ENCODE assay signal across 8 cellular contexts in genomic region chrX:44872817-44873414, GRCh38. TPM values are rescaled to one million over a fixed set of nuclear protein-coding genes. Genes with fewer than 3 reads are reported as not detected.
A peak's percentile ranks its signal among the peaks of the same experiment; 100 is the strongest.
DNase-seq lines count a peak whose midpoint lies in the region; TF ChIP-seq lines count a peak whose summit lies in the region.

Gene KDM6A, plus strand, starts transcription at chrX:44873188. Its CDS starts 364 bp downstream, at chrX:44873552.

- H4K20me1 ChIP-seq in H9 (ENCODE audit: control insufficient read depth, insufficient read depth, insufficient read length) (no peaks in the 10 kb centered on the region), neural cell (ENCODE audit: insufficient read depth) (no peaks in the 10 kb centered on the region)

- H3K27me3 Mint-ChIP-seq in H9 (ENCODE audit: low read depth): no peaks in the 10 kb centered on the region

- no peak within 1 kb of the TSS for H2AFZ ChIP-seq in H9 (ENCODE audit: low read length)
- H2AFZ ChIP-seq in neural cell (ENCODE audit: low read depth, low read length): peak within 1 kb of the TSS; percentile 27

- H3K27ac ChIP-seq in H9 (ENCODE audit: insufficient read length, low read depth, low read length): peak within 1 kb of the TSS; percentile 26
- peak within 1 kb of the TSS; percentile 90 for H3K27ac ChIP-seq in neural cell (ENCODE audit: low read length)
- peak within 1 kb of the TSS; percentile 97 to 100 (median 100) for H3K27ac ChIP-seq in stomach

- H2BK20ac ChIP-seq in H9 (ENCODE audit: low read depth, low read length, poor library complexity, severe bottlenecking): no peak within 1 kb of the TSS

- H3K27ac Mint-ChIP-seq in H9: peak within 1 kb of the TSS; percentile 93 to 98 (median 96)

- no CpG with 5 or more reads among the region's 61 CpGs for WGBS in H9 (ENCODE audit: extremely low coverage, insufficient read length, low lambda C conversion rate)
- 0 to 3% (median 1%) methylated on average over 6 to 60 of the region's 61 CpGs; no CpG with 5 or more reads in 1 of the 5 donors for whole genome bisulfite sequencing in stomach, 5 donors

- no peak within 1 kb of the TSS for H3T11ph ChIP-seq in H9 (ENCODE audit: low read length)

- peak within 1 kb of the TSS; percentile 37 for H3K18ac ChIP-seq in H9 (ENCODE audit: insufficient read length, low read depth, low read length)

- no peak within 1 kb of the TSS for H2BK15ac ChIP-seq in H9 (ENCODE audit: low read depth, low read length)

- H3K9ac ChIP-seq in H9 (ENCODE audit: extremely low read depth, insufficient read length, low read length) (peak within 1 kb of the TSS; percentile 94), neural cell (ENCODE audit: low read length) (peak within 1 kb of the TSS; percentile 87)

- H3K36me3 ChIP-seq in MG63: no peaks in the 10 kb centered on the region
- H3K36me3 ChIP-seq in neural cell (ENCODE audit: insufficient read depth, low read length): no peaks in the 10 kb centered on the region
- H3K36me3 ChIP-seq in stomach: no peaks in the 10 kb centered on the region

- H3K27me3 ChIP-seq in H9 (ENCODE audit: insufficient read depth, low read length) (no peaks in the 10 kb centered on the region), MG63 (no peaks in the 10 kb centered on the region), neural cell (ENCODE audit: insufficient read depth, low read depth, low read length) (no peaks in the 10 kb centered on the region), stomach (no peaks in the 10 kb centered on the region)

- H3K4me1 Mint-ChIP-seq in H9: peaks cover 4 to 12% of the 10 kb centered on the region in 2 experiments

- TF ChIP-seq EP300 in neural cell (conservative IDR thresholded peaks at IDR 0.05; ENCODE audit: poor library complexity, severe bottlenecking): no peak
- no peak for TF ChIP-seq EP300 in stomach (IDR thresholded peaks at IDR 0.05)

- H3K23ac ChIP-seq in H9 (ENCODE audit: insufficient read length, low read depth, low read length): no peak within 1 kb of the TSS

- H3K4me3 Mint-ChIP-seq in H9: peak within 1 kb of the TSS; percentile 86 to 95

- peak within 1 kb of the TSS; percentile 90 for H3K4me2 ChIP-seq in H9 (ENCODE audit: insufficient read depth, insufficient read length, low read length)
- peak within 1 kb of the TSS; percentile 44 for H3K4me2 ChIP-seq in neural cell (ENCODE audit: low read length)

- H3K79me2 ChIP-seq in H9 (ENCODE audit: insufficient read depth, low read length): peaks cover 7% of the 10 kb centered on the region; the same call in 1 of the 2 replicates
- H3K79me2 ChIP-seq in neural cell (replicated peaks; ENCODE audit: insufficient read depth, low read length): peaks cover 40% of the 10 kb centered on the region

- H3K9me3 Mint-ChIP-seq in H9: peaks cover 38 to 54% of the 10 kb centered on the region in 2 experiments

- no peak within 1 kb of the TSS for H2BK5ac ChIP-seq in H9 (ENCODE audit: insufficient read length, low read length)

- H3K9me2 ChIP-seq in neural cell (ENCODE audit: insufficient read depth, low read length): no peaks in the 10 kb centered on the region

- intact Hi-C loops in stomach (cut with DNase I; ENCODE audit: low total_unique reads): no loop called here

- no peak within 1 kb of the TSS for H4K5ac ChIP-seq in H9 (ENCODE audit: insufficient read length, low read depth, low read length)

- H2BK120ac ChIP-seq in H9 (ENCODE audit: low read depth, low read length, poor library complexity, severe bottlenecking): no peak within 1 kb of the TSS

- no peaks in the 10 kb centered on the region for H3K79me1 ChIP-seq in H9 (ENCODE audit: insufficient read depth, low read depth, low read length, poor library complexity, severe bottlenecking)

- H4K91ac ChIP-seq in H9 (ENCODE audit: insufficient read length, low read depth, low read length): peak within 1 kb of the TSS; percentile 55

- peaks cover 11% of the 10 kb centered on the region for H3K9me3 ChIP-seq in H9 (ENCODE audit: control insufficient read depth, low read depth, low read length)
- no peaks in the 10 kb centered on the region for H3K9me3 ChIP-seq in MG63
- no peaks in the 10 kb centered on the region for H3K9me3 ChIP-seq in neural cell (ENCODE audit: low read length)
- H3K9me3 ChIP-seq in stomach: no peaks in the 10 kb centered on the region

- no peaks in the 10 kb centered on the region for H3K23me2 ChIP-seq in H9 (ENCODE audit: insufficient read length, low read depth, low read length, poor library complexity, severe bottlenecking)

- H3K14ac ChIP-seq in H9 (ENCODE audit: insufficient read depth, low read length): peak within 1 kb of the TSS; percentile 44

- no peak within 1 kb of the TSS for H2AK5ac ChIP-seq in H9 (ENCODE audit: insufficient read length, low read length)

- H3K4me3 ChIP-seq in MG63 (peak within 1 kb of the TSS; percentile 75), fibroblast of villous mesenchyme (ENCODE audit: low read depth, low read length) (peak within 1 kb of the TSS; percentile 84), neural cell (ENCODE audit: low read length) (peak within 1 kb of the TSS; percentile 85), stomach (peak within 1 kb of the TSS; percentile 70 to 99 (median 82))

- peak in 1 of 4 donors; percentile 18 for TF ChIP-seq POLR2A in stomach (IDR thresholded peaks at IDR 0.05)

- H3K4me1 ChIP-seq in H9 (ENCODE audit: insufficient read depth, low read length) (no peaks in the 10 kb centered on the region), stomach (peaks cover 0 to 46% (median 22%) of the 10 kb centered on the region in 4 donors)

- no peak within 1 kb of the TSS for H2BK12ac ChIP-seq in H9 (ENCODE audit: insufficient read length, low read depth, low read length)

- no peaks in the 10 kb centered on the region for H3F3A ChIP-seq in neural cell (ENCODE audit: insufficient read depth, low read length, poor library complexity, severe bottlenecking)

- H4K8ac ChIP-seq in H9 (replicated peaks; ENCODE audit: insufficient read length, low read depth, low read length): no peak within 1 kb of the TSS

- no peak for TF ChIP-seq CTCF in H9 (conservative IDR thresholded peaks at IDR 0.05)
- TF ChIP-seq CTCF in fibroblast of villous mesenchyme (IDR thresholded peaks at IDR 0.05; ENCODE audit: insufficient read depth, low read depth, low read length): no peak
- TF ChIP-seq CTCF in neural cell (IDR thresholded peaks at IDR 0.05; ENCODE audit: poor library complexity, severe bottlenecking): no peak
- no peak for TF ChIP-seq CTCF in stomach (IDR thresholded peaks at IDR 0.05)

- no peak within 1 kb of the TSS; the same call in none of the 2 replicates for H3K4ac ChIP-seq in H9 (ENCODE audit: low read depth, low read length)

- DNase-seq in ELR (ENCODE audit: low read depth): peak; percentile 90
- peak; percentile 98 for DNase-seq in H9
- peak; percentile 95 for DNase-seq in MG63
- DNase-seq in SIG-M5 (lab: John Stamatoyannopoulos, UW): peak; percentile 59
- peak; percentile 99 for DNase-seq in activated gamma-delta T cell treated with Interleukin-2 at 50 U/mL for 16 hours
- peak; percentile 97 for DNase-seq in fibroblast of villous mesenchyme (ENCODE audit: low read depth)
- peak; percentile 100 for DNase-seq in stomach

- no peak for TF ChIP-seq RAD21 in neural cell (conservative IDR thresholded peaks at IDR 0.05)

- H3K56ac ChIP-seq in H9 (ENCODE audit: insufficient read length, low read depth, low read length): no peak within 1 kb of the TSS

- H3K36me3 Mint-ChIP-seq in H9 (ENCODE audit: insufficient read depth in 1 of 3, low read depth in 3 of 3): peaks cover 4 to 10% (median 9%) of the 10 kb centered on the region in 3 experiments

TF ChIP-seq in neural cell, 6 proteins besides CTCF, POLR2A, EP300 and RAD21:
- no peak for TF ChIP-seq REST (IDR thresholded peaks at IDR 0.05; ENCODE audit: borderline replicate concordance)
- peak; percentile 46 for TF ChIP-seq TAF1 (IDR thresholded peaks at IDR 0.05; ENCODE audit: low read depth)
- no peak for TF ChIP-seq SMC3 (conservative IDR thresholded peaks at IDR 0.05; ENCODE audit: poor library complexity)
- no peak for TF ChIP-seq MXI1 (conservative IDR thresholded peaks at IDR 0.05; ENCODE audit: poor library complexity, severe bottlenecking)
- TF ChIP-seq POLR2AphosphoS5 (IDR thresholded peaks at IDR 0.05): peak; percentile 78
- no peak for TF ChIP-seq EZH2 (IDR thresholded peaks at IDR 0.05; ENCODE audit: borderline replicate concordance, insufficient read depth, low read length, poor library complexity, severe bottlenecking)

RNA-seq across cellular contexts. Expression of gene KDM6A, which starts in this region (rescaled TPM):
- total RNA-seq in H9 (2021) (41.1 and 42.8 TPM in 2 replicates), fibroblast of villous mesenchyme (24.2 and 27.6 TPM in 2 replicates), stomach (100 to 1,000 TPM in 1 of 5 donors, 10 to 100 TPM in 4; 40.6 to 105 (median 56.6) TPM)
- total RNA-seq in MG63 (2014; rRNA removed; shearing (Covaris generic); ENCODE audit: low replicate concordance): 9.3 and 9.6 TPM in 2 replicates
- polyA plus RNA-seq in neural cell (25.1 and 31.0 TPM in 2 replicates), stomach (10 to 100 TPM in 1 of 3 donors, 1 to 10 TPM in 2; 7.0 to 11.5 (median 10.0) TPM)
- polyA minus RNA-seq in neural cell: 55.0 and 68.4 TPM in 2 replicates

Comparison
In these comparisons a context has a peak if more than half of its experiments do, and no peak if none do; other contexts are left out.
1. Peak in every context shown above with its lines: DNase-seq, H3K4me3 ChIP-seq and H3K27ac ChIP-seq.
2. H3K27ac ChIP-seq: peak in every context shown above with its lines; median percentile 100 in stomach; 90 in neural cell; 26 in H9.